In the genomic region with DNA sequence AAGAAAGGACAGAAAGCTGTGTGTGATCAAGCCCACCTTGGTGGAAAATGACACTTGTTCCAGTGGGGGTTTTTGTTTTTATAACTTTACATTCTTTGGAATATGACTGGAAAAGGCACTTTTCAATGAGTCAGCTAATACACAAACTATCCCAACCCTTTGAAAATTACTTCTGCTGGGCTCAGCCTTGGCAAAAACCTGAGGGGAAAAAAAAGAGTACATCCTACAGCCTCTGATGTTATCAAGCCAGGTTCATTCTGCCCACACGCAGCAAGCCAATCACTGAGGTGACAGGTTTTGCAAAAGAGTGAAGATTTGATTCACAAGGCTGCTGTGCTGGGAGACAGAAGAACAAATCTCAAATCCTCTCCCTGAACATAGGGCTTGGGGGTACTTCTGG, we compare ENCODE assay signal across 17 cellular contexts.
DNase-seq lines count a peak whose midpoint lies in the region; TF ChIP-seq lines count a peak whose summit lies in the region.
"Had no signal": no experiment of that assay in that cellular context is flagged by ENCODE, and none has a peak within 500 bp of the region (broad histone marks: within the 10 kb centered on the region; RNA-seq: fewer than 3 reads in every experiment).

No MANE protein-coding gene starts in this region.

- no peak overlapping the region for H3K9ac ChIP-seq in trophoblast cell (ENCODE audit: low read length)

- H3K18ac ChIP-seq in trophoblast cell (ENCODE audit: low read length): peak overlapping the region; percentile 48

- H3K14ac ChIP-seq in trophoblast cell (ENCODE audit: low read length): peak overlapping the region; percentile 35

- no peaks in the 10 kb centered on the region for H3K36me3 ChIP-seq in PC-9 (ENCODE audit: low read depth)
- H3K36me3 ChIP-seq in trophoblast cell (ENCODE audit: control insufficient read depth in 1 of 2, insufficient read depth in 2 of 2, low read length in 2 of 2): no peaks in the 10 kb centered on the region
- H3K36me3 ChIP-seq: BE2C had no signal

- H3K27me3 ChIP-seq in PC-9 (ENCODE audit: insufficient read depth, low read depth): no peaks in the 10 kb centered on the region
- no peaks in the 10 kb centered on the region for H3K27me3 ChIP-seq in trophoblast cell (ENCODE audit: insufficient read depth, low read length)
- H3K27me3 ChIP-seq: BE2C had no signal

- H3K27ac Mint-ChIP-seq in chondrocyte (ENCODE audit: unreplicated experiment): no peak overlapping the region
- H3K27ac Mint-ChIP-seq: CD4-positive, alpha-beta T cell had no signal

- BruUV-seq in PC-9 (replicated peaks; lab: Mats Ljungman, UMichigan): no TSS peak

- peaks cover 2% of the 10 kb centered on the region for H3K79me1 ChIP-seq in trophoblast cell (ENCODE audit: low read length)

- H3F3A ChIP-seq in PC-9 (ENCODE audit: insufficient read depth, low read depth): no peaks in the 10 kb centered on the region

- POLR2A ChIA-PET in PC-9 (lab: Charles Lee; ENCODE audit: unreplicated experiment): no interaction called here

- no peak overlapping the region for H2BK5ac ChIP-seq in trophoblast cell (ENCODE audit: low read depth, low read length, poor library complexity)

- H3K9me3 Mint-ChIP-seq in chondrocyte (ENCODE audit: low read depth): peaks cover 3% of the 10 kb centered on the region

- no peak overlapping the region for H2AK5ac ChIP-seq in trophoblast cell (ENCODE audit: low read length)

- WGBS in trophoblast cell (ENCODE audit: extremely low coverage, insufficient coverage, insufficient read length): no CpG with 5 or more reads among the region's 1 CpG

- H3K9me2 ChIP-seq in PC-9 (ENCODE audit: insufficient read depth): no peaks in the 10 kb centered on the region

- H3K4me3 ChIP-seq in PC-9 (no peak overlapping the region), trophoblast cell (ENCODE audit: low read depth, low read length) (no peak overlapping the region)
- H3K4me3 ChIP-seq: K562 had no signal

- H3K27me3 Mint-ChIP-seq in chondrocyte (ENCODE audit: low read depth): no peaks in the 10 kb centered on the region
- H3K27me3 Mint-ChIP-seq: CD4-positive, alpha-beta T cell had no signal

- intact Hi-C loops in PC-9 (cut with micrococcal nuclease; ENCODE audit: unreplicated experiment): loop anchor here (5.0 kb wide), 3 partner anchors 458 to 633 kb away; a partner anchor contains a TSS
- intact Hi-C loops in head of caudate nucleus (cut with DNase I): no loop called here

- H3K4ac ChIP-seq in trophoblast cell (ENCODE audit: low read depth, low read length): no peak overlapping the region

- DNase-seq in LHCN-M2 (ENCODE audit: low read depth): peak; percentile 25
- DNase-seq in PC-9: peak in 1 of 2 experiments; percentile 44
- DNase-seq in head of caudate nucleus: peak in 32 of 42 donors; percentile 5 to 73 (median 34)
- DNase-seq in trophoblast cell: no peak
- DNase-seq in cerebellum (ENCODE audit: low spot score): no peak
- no peak for DNase-seq in NCI-H2171 (lab: John Stamatoyannopoulos, UW)
- DNase-seq in chondrocyte (ENCODE audit: low spot score): no peak
- DNase-seq: BE2C; Calu3; CD4-positive, alpha-beta T cell; NCI-H1436; NCI-H2029; NCI-H2171 treated with DMSO at 0.1 percent for 48 hours; NCI-H446 treated with DMSO at 0.1 percent for 48 hours; NCI-H748 treated with DMSO at 0.1 percent for 48 hours; SHP77 treated with DMSO at 0.1 percent for 48 hours had no signal

- H3K4me1 Mint-ChIP-seq in chondrocyte (ENCODE audit: low read depth): peaks cover 6% of the 10 kb centered on the region

- H3K23ac ChIP-seq in trophoblast cell (ENCODE audit: low read length): no peak overlapping the region

- no peak overlapping the region for H3K4me2 ChIP-seq in PC-9
- peak overlapping the region; percentile 31 for H3K4me2 ChIP-seq in trophoblast cell (ENCODE audit: low read length)

- H2BK120ac ChIP-seq in trophoblast cell (ENCODE audit: insufficient read depth, low read length, poor library complexity): no peak overlapping the region

- no peaks in the 10 kb centered on the region for H4K20me1 ChIP-seq in PC-9 (ENCODE audit: insufficient read depth)

- peak overlapping the region; percentile 11; the same call in 1 of the 2 replicates for H3K27ac ChIP-seq in PC-9
- peak overlapping the region; percentile 35 for H3K27ac ChIP-seq in trophoblast cell (ENCODE audit: low read depth, low read length)

- no peaks in the 10 kb centered on the region for H3K79me2 ChIP-seq in PC-9 (ENCODE audit: low read depth)
- no peaks in the 10 kb centered on the region for H3K79me2 ChIP-seq in trophoblast cell (ENCODE audit: control insufficient read depth, insufficient read depth, low read length, poor library complexity)

- TF ChIP-seq CTCF in PC-9 (conservative IDR thresholded peaks at IDR 0.05) (no peak), chondrocyte (IDR thresholded peaks at IDR 0.05) (no peak)

- CTCF ChIA-PET in PC-9 (lab: Charles Lee): interaction anchor here (0.8 to 1.0 kb wide), 2 partner anchors 83 to 414 kb away, joined by 3 to 4 read pairs; no protein-coding TSS in a partner anchor

- H3K4me1 ChIP-seq in PC-9 (replicated peaks; ENCODE audit: insufficient read depth) (peaks cover 25% of the 10 kb centered on the region), trophoblast cell (ENCODE audit: control insufficient read depth in 1 of 2, insufficient read depth in 2 of 2, low read length in 2 of 2) (peaks cover 9 to 12% of the 10 kb centered on the region in 2 experiments)
- H3K4me1 ChIP-seq: BE2C had no signal

- peak overlapping the region; percentile 26 for H4K91ac ChIP-seq in trophoblast cell (ENCODE audit: low read depth, low read length)

- H4K8ac ChIP-seq in trophoblast cell (ENCODE audit: low read depth, low read length): peak overlapping the region; percentile 28

- no peaks in the 10 kb centered on the region for H3K9me3 ChIP-seq in PC-9 (ENCODE audit: insufficient read depth, low read depth)
- H3K9me3 ChIP-seq in trophoblast cell (ENCODE audit: insufficient read depth, low read depth, low read length): no peaks in the 10 kb centered on the region
- H3K9me3 ChIP-seq: BE2C had no signal

- no peaks in the 10 kb centered on the region for H3K36me3 Mint-ChIP-seq in chondrocyte (ENCODE audit: low read depth)

- H2AFZ ChIP-seq in PC-9: no peak overlapping the region
- no peak overlapping the region for H2AFZ ChIP-seq in trophoblast cell (ENCODE audit: insufficient read depth, low read length, poor library complexity)

- H2BK12ac ChIP-seq in trophoblast cell (ENCODE audit: low read length): peak overlapping the region; percentile 15

- H4K12ac ChIP-seq in trophoblast cell (ENCODE audit: low read depth, low read length): no peak overlapping the region

- H3K4me3 Mint-ChIP-seq in chondrocyte (ENCODE audit: unreplicated experiment): no peak overlapping the region
- H3K4me3 Mint-ChIP-seq: CD4-positive, alpha-beta T cell had no signal

Comparison
In these comparisons a context has a peak if more than half of its experiments do, and no peak if none do; other contexts are left out.
1. DNase-seq: peak in LHCN-M2 (single experiment) and head of caudate nucleus (32 of 42); none in trophoblast cell (0 of 2), cerebellum (single experiment), NCI-H2171 (single experiment) and chondrocyte (single experiment).